In genomic region chr2:25041307-25041927, GRCh38 we compare ENCODE assay signal across 8 cellular contexts. TPM values are rescaled to one million over a fixed set of nuclear protein-coding genes. Genes with fewer than 3 reads are reported as not detected.
DNase-seq lines count a peak whose midpoint lies in the region; ATAC-seq, FAIRE-seq and TF ChIP-seq lines count a peak whose summit lies in the region.

No MANE protein-coding gene starts in this region.

- TF ChIP-seq CTCF in astrocyte (IDR thresholded peaks at IDR 0.05; ENCODE audit: insufficient read depth, low read depth, low read length) = peak; percentile 24

- H3K79me2 ChIP-seq in astrocyte (ENCODE audit: insufficient read depth, low read length) = no peaks in the 10 kb centered on the region

- H4K20me1 ChIP-seq in astrocyte (ENCODE audit: insufficient read depth, low read length) = peaks cover 14% of the 10 kb centered on the region

- H3K9me3 Mint-ChIP-seq in astrocyte (ENCODE audit: unreplicated experiment) = no peaks in the 10 kb centered on the region

- peaks cover 32% of the 10 kb centered on the region for H3K27me3 ChIP-seq in NT2/D1 (ENCODE audit: insufficient read depth, insufficient read length)
- H3K27me3 ChIP-seq in astrocyte (ENCODE audit: insufficient read depth, low read length) = peaks cover 1% of the 10 kb centered on the region
- no peaks in the 10 kb centered on the region for H3K27me3 ChIP-seq in right cardiac atrium (ENCODE audit: control insufficient read depth, insufficient read depth)

- peak overlapping the region; percentile 81 for H3K4me3 Mint-ChIP-seq in astrocyte (ENCODE audit: unreplicated experiment)

- no peaks in the 10 kb centered on the region for H3K36me3 ChIP-seq in NT2/D1 (ENCODE audit: insufficient read depth, insufficient read length, low read length)
- no peaks in the 10 kb centered on the region for H3K36me3 ChIP-seq in astrocyte (ENCODE audit: insufficient read depth, low read length)

- H3K27ac ChIP-seq in astrocyte (ENCODE audit: low read depth, low read length) (no peak overlapping the region), right cardiac atrium (ENCODE audit: low read length) (peak overlapping the region; percentile 44)

- H3K9me3 ChIP-seq in NT2/D1 (ENCODE audit: insufficient read depth, low read length) (no peaks in the 10 kb centered on the region), astrocyte (ENCODE audit: insufficient read depth, low read depth, low read length) (no peaks in the 10 kb centered on the region), right cardiac atrium (ENCODE audit: control insufficient read depth, low read length) (no peaks in the 10 kb centered on the region)

- peak overlapping the region; percentile 67 for H3K9ac ChIP-seq in NT2/D1 (ENCODE audit: insufficient read length, low read depth)
- H3K9ac ChIP-seq in astrocyte (ENCODE audit: low read length) = no peak overlapping the region

- peak; percentile 25 to 42 for ATAC-seq in right cardiac atrium

- H3K27me3 Mint-ChIP-seq in astrocyte (ENCODE audit: low read depth, unreplicated experiment) = peaks cover 17% of the 10 kb centered on the region

- H3K4me2 ChIP-seq in astrocyte (ENCODE audit: low read length) = peak overlapping the region; percentile 87

- no peaks in the 10 kb centered on the region for H3K36me3 Mint-ChIP-seq in astrocyte (ENCODE audit: low read depth, unreplicated experiment)

- peaks cover 21% of the 10 kb centered on the region for H3K4me1 Mint-ChIP-seq in astrocyte (ENCODE audit: low read depth, unreplicated experiment)

- WGBS in right cardiac atrium = 1% methylated on average over 28 of the region's 28 CpGs

- H3K4me3 ChIP-seq in NT2/D1 (ENCODE audit: insufficient read length, low read depth) (peak overlapping the region; percentile 42), astrocyte (ENCODE audit: insufficient read depth, low read depth, low read length) (no peak overlapping the region), right cardiac atrium (ENCODE audit: low read length) (peak overlapping the region; percentile 71)

- peak overlapping the region; percentile 59 for H2AFZ ChIP-seq in astrocyte (ENCODE audit: low read depth, low read length)

- intact Hi-C loops in right cardiac atrium (cut with DNase I) (loop anchor here in 3 of 4 donors (5.0 to 10.0 kb wide), 3 partner anchors 44 to 69 kb away; partner anchors contain the start of gene DNAJC27 (in 1 of the 3)), posterior vena cava (cut with DNase I) (loop anchor here in 1 of 2 donors (5.0 kb wide), 1 partner anchor 64 kb away; no protein-coding TSS in a partner anchor)

- H3K27ac Mint-ChIP-seq in astrocyte (ENCODE audit: unreplicated experiment) = no peak overlapping the region

- FAIRE-seq in astrocyte (lab: Jason Lieb, UNC) = no peak

- peaks cover 5% of the 10 kb centered on the region for H3K4me1 ChIP-seq in NT2/D1 (ENCODE audit: insufficient read depth, insufficient read length)
- peaks cover 19% of the 10 kb centered on the region for H3K4me1 ChIP-seq in astrocyte (ENCODE audit: insufficient read depth, low read length)
- peaks cover 3% of the 10 kb centered on the region for H3K4me1 ChIP-seq in right cardiac atrium (ENCODE audit: control insufficient read depth, insufficient read depth, low read length)

- DNase-seq in activated CD8-positive, alpha-beta memory T cell treated with anti-CD3 and anti-CD28 coated beads, Interleukin-2, amount 50 U/mL, for 48 hours = peak; percentile 62
- no peak for DNase-seq in activated CD8-positive, alpha-beta memory T cell treated with anti-CD3 and anti-CD28 coated beads, Interleukin-2, amount 50 U/mL, for 4 hours
- DNase-seq in HT-29 (ENCODE audit: low spot score) (peak; percentile 90), NT2/D1 (ENCODE audit: low read depth, low spot score) (peak; percentile 54), astrocyte (ENCODE audit: low read depth) (no peak), right cardiac atrium (peak; percentile 64 to 80 (median 80)), posterior vena cava (ENCODE audit: low spot score) (peak; percentile 85), NOMO-1 treated with DMSO at 0.1 percent for 48 hours (lab: John Stamatoyannopoulos, UW; ENCODE audit: unreplicated experiment) (no peak)

RNA-seq across cellular contexts. Expression of gene EFR3B, which starts 0.5 kb away (rescaled TPM):
- total RNA-seq in HT-29 (2014; rRNA removed; shearing (Covaris generic)) = 0.05 and 0.21 TPM in 2 replicates
- total RNA-seq in astrocyte (13.3 and 14.7 TPM in 2 replicates), right cardiac atrium (1 to 10 TPM; 4.8 to 9.7 (median 6.4) TPM), posterior vena cava (1 to 10 TPM; 1.7 TPM)
- polyA plus RNA-seq in right cardiac atrium = 2.9 TPM

Comparison
In these comparisons a context has a peak if more than half of its experiments do, and no peak if none do; other contexts are left out.
1. DNase-seq: peak in activated CD8-positive, alpha-beta memory T cell treated with anti-CD3 and anti-CD28 coated beads, Interleukin-2, amount 50 U/mL, for 48 hours (single experiment), HT-29 (single experiment), NT2/D1 (single experiment), right cardiac atrium (3 of 3) and posterior vena cava (single experiment); none in activated CD8-positive, alpha-beta memory T cell treated with anti-CD3 and anti-CD28 coated beads, Interleukin-2, amount 50 U/mL, for 4 hours (single experiment), astrocyte (single experiment) and NOMO-1 treated with DMSO at 0.1 percent for 48 hours (single experiment).